ENCODE assay signal across 11 cellular contexts in genomic region chr12:96063046-96063445, GRCh38. TPM values are rescaled to one million over a fixed set of nuclear protein-coding genes. Genes with fewer than 3 reads are reported as not detected.
DNase-seq lines count a peak whose midpoint lies in the region; ATAC-seq and TF ChIP-seq lines count a peak whose summit lies in the region.
"Had no signal": no experiment of that assay in that cellular context is flagged by ENCODE, and none has a peak within 500 bp of the region (broad histone marks: within the 10 kb centered on the region; RNA-seq: fewer than 3 reads in every experiment).

No MANE protein-coding gene starts in this region.

- TF ChIP-seq CTCF in Panc1 (IDR thresholded peaks at IDR 0.05) (peak; percentile 46), fibroblast of the aortic adventitia (IDR thresholded peaks at IDR 0.05; ENCODE audit: insufficient read depth, low read length) (peak; percentile 17), nephron progenitor cell (IDR thresholded peaks at IDR 0.05) (no peak), sigmoid colon (IDR thresholded peaks at IDR 0.05) (no peak)

- no peaks in the 10 kb centered on the region for H3K36me3 Mint-ChIP-seq in nephron progenitor cell (ENCODE audit: low read depth)
- H3K36me3 Mint-ChIP-seq: type B pancreatic cell had no signal

- DNase-seq in DMS53 (lab: John Stamatoyannopoulos, UW) (peak; percentile 52), DMS53 treated with DMSO at 0.1 percent for 48 hours (lab: John Stamatoyannopoulos, UW; ENCODE audit: unreplicated experiment) (no peak), GM23248 (peak; percentile 40), Panc1 (ENCODE audit: low read depth, low spot score) (no peak), fibroblast of the aortic adventitia (ENCODE audit: low read depth) (peak; percentile 40), nephron progenitor cell (no peak), superior temporal gyrus (ENCODE audit: extremely low spot score) (no peak), sigmoid colon (no peak)
- DNase-seq: activated CD4-positive, alpha-beta T cell treated with anti-CD3 and anti-CD28 coated beads for 1 hour; NCI-H2029 had no signal

- H3K79me2 ChIP-seq in GM23248 (ENCODE audit: insufficient read depth): no peaks in the 10 kb centered on the region

- H3K4me1 ChIP-seq in GM23248 (ENCODE audit: insufficient read depth) (no peaks in the 10 kb centered on the region), Panc1 (ENCODE audit: control insufficient read depth, insufficient read depth, low read length) (no peaks in the 10 kb centered on the region), sigmoid colon (no peaks in the 10 kb centered on the region)

- BruUV-seq in Panc1 (replicated peaks; lab: Mats Ljungman, UMichigan): no TSS peak

- intact Hi-C loops in Panc1 (cut with micrococcal nuclease; ENCODE audit: unreplicated experiment): loop anchor here (2.0 kb wide), 2 partner anchors 70 to 336 kb away; no protein-coding TSS in a partner anchor
- intact Hi-C loops in sigmoid colon (cut with DNase I): loop anchor here (5.0 kb wide), 1 partner anchor 429 kb away; no protein-coding TSS in a partner anchor

- 78 to 82% methylated on average over 4 of the region's 4 CpGs for WGBS in GM23248 (ENCODE audit: low coverage in 1 of 2, low lambda C conversion rate in 2 of 2, missing lambda C conversion rate in 2 of 2), 2 experiments
- 80 to 82% methylated on average over 4 of the region's 4 CpGs for WGBS in sigmoid colon, 2 donors

- no peaks in the 10 kb centered on the region for H3K9me3 ChIP-seq in GM23248 (ENCODE audit: low read depth)
- no peaks in the 10 kb centered on the region for H3K9me3 ChIP-seq in Panc1 (ENCODE audit: control insufficient read depth, insufficient read depth, low read depth, low read length)
- H3K9me3 ChIP-seq in sigmoid colon: no peaks in the 10 kb centered on the region

- no peak for ATAC-seq in Panc1

- in situ Hi-C loops in GM23248 (cut with MboI): loop anchor here (10.0 kb wide), 1 partner anchor 462 kb away; no protein-coding TSS in a partner anchor
- in situ Hi-C loops in Panc1 (cut with HindIII; ENCODE audit: low pct_unique_long_range_greater_than_20kb, low sequenced_read_pairs): no loop called here

- H3K9ac ChIP-seq in GM23248: no peak overlapping the region

- no peak overlapping the region for H3K4me3 Mint-ChIP-seq in nephron progenitor cell
- H3K4me3 Mint-ChIP-seq: type B pancreatic cell had no signal

- H3K27ac ChIP-seq in GM23248: no peak overlapping the region
- H3K27ac ChIP-seq in Panc1 (ENCODE audit: low read length): no peak overlapping the region
- no peak overlapping the region for H3K27ac ChIP-seq in sigmoid colon

- H3K27ac Mint-ChIP-seq in nephron progenitor cell: no peak overlapping the region
- H3K27ac Mint-ChIP-seq: type B pancreatic cell had no signal

- no peaks in the 10 kb centered on the region for H3K36me3 ChIP-seq in GM23248 (ENCODE audit: low read depth)
- H3K36me3 ChIP-seq in Panc1 (ENCODE audit: control insufficient read depth, insufficient read depth, low read length): no peaks in the 10 kb centered on the region
- no peaks in the 10 kb centered on the region for H3K36me3 ChIP-seq in sigmoid colon

- no peak overlapping the region for H2AFZ ChIP-seq in GM23248

- H3K4me2 ChIP-seq in GM23248 (ENCODE audit: unreplicated experiment): no peak overlapping the region

- H3F3A ChIP-seq in GM23248 (ENCODE audit: insufficient read depth): no peaks in the 10 kb centered on the region

- no peak for TF ChIP-seq POLR2A in sigmoid colon (IDR thresholded peaks at IDR 0.05)

- POLR2A ChIA-PET in Panc1 (lab: Charles Lee): no interaction called here

- CTCF ChIA-PET in Panc1 (lab: Charles Lee): no interaction called here

- TF ChIP-seq EP300 in sigmoid colon (IDR thresholded peaks at IDR 0.05): no peak

- H3K27me3 Mint-ChIP-seq in nephron progenitor cell (ENCODE audit: low read depth, poor library complexity): peaks cover 6% of the 10 kb centered on the region
- H3K27me3 Mint-ChIP-seq: type B pancreatic cell had no signal

- H3K27me3 ChIP-seq in GM23248 (replicated peaks; ENCODE audit: insufficient read depth) (no peaks in the 10 kb centered on the region), Panc1 (ENCODE audit: control insufficient read depth, insufficient read depth, low read length) (no peaks in the 10 kb centered on the region), sigmoid colon (no peaks in the 10 kb centered on the region)

- no peaks in the 10 kb centered on the region for H3K9me3 Mint-ChIP-seq in nephron progenitor cell
- H3K9me3 Mint-ChIP-seq: type B pancreatic cell had no signal

- no peaks in the 10 kb centered on the region for H4K20me1 ChIP-seq in GM23248 (ENCODE audit: insufficient read depth)

- H3K9me2 ChIP-seq in GM23248 (ENCODE audit: insufficient read depth): no peaks in the 10 kb centered on the region

- peaks cover 42% of the 10 kb centered on the region for H3K4me1 Mint-ChIP-seq in nephron progenitor cell

- no peak overlapping the region for H3K4me3 ChIP-seq in GM23248
- no peak overlapping the region for H3K4me3 ChIP-seq in Panc1 (ENCODE audit: low read depth in 2 of 2, low read length in 2 of 2)
- H3K4me3 ChIP-seq in fibroblast of the aortic adventitia (ENCODE audit: low read depth, low read length): no peak overlapping the region
- no peak overlapping the region for H3K4me3 ChIP-seq in sigmoid colon

RNA-seq across cellular contexts. Expression of gene LTA4H, which starts 27.7 kb away (rescaled TPM):
- 58.6 and 62.9 TPM in 2 replicates for total RNA-seq in GM23248 (2014; rRNA removed; shearing (Covaris generic))
- polyA plus RNA-seq in GM23248 (2016; fragmentation: Nextera tagmentation; extraction: Ambion mirVana) (45.2 and 46.2 TPM in 2 replicates), sigmoid colon (10 to 100 TPM; 39.6 to 58.6 (median 41.4) TPM)
- total RNA-seq in Panc1 (2021; ENCODE audit: unreplicated experiment) (59.6 TPM), fibroblast of the aortic adventitia (ENCODE audit: low replicate concordance) (68.1 and 88.2 TPM in 2 replicates), sigmoid colon (10 to 100 TPM; 58.5 to 77.3 (median 69.1) TPM)
- polyA plus RNA-seq in Panc1 (2012; ENCODE audit: insufficient read length): 50.9 TPM

Comparison
In these comparisons a context has a peak if more than half of its experiments do, and no peak if none do; other contexts are left out.
1. DNase-seq: peak in DMS53 (single experiment), GM23248 (single experiment) and fibroblast of the aortic adventitia (single experiment); none in DMS53 treated with DMSO at 0.1 percent for 48 hours (single experiment), Panc1 (single experiment), nephron progenitor cell (single experiment), superior temporal gyrus (single experiment) and sigmoid colon (single experiment).
2. CTCF ChIP-seq: peak in Panc1 (single experiment) and fibroblast of the aortic adventitia (single experiment); none in nephron progenitor cell (single experiment) and sigmoid colon (0 of 4).